ENCODE assay signal across 1 cellular context in genomic region chr1:27006683-27007082, GRCh38.
TF ChIP-seq lines count a peak whose summit lies in the region.

No MANE protein-coding gene starts in this region.

TF ChIP-seq in H1, 55 proteins besides CTCF, POLR2A, EP300 and RAD21:
- no peak for TF ChIP-seq HDAC6 (IDR thresholded peaks at IDR 0.05; ENCODE audit: low read depth, low read length)
- TF ChIP-seq, protein P1, sequence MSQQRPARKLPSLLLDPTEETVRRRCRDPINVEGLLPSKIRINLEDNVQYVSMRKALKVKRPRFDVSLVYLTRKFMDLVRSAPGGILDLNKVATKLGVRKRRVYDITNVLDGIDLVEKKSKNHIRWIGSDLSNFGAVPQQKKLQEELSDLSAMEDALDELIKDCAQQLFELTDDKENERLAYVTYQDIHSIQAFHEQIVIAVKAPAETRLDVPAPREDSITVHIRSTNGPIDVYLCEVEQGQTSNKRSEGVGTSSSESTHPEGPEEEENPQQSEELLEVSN (IDR thresholded peaks at IDR 0.05) = 0 out of 2 replicates have a peak, but pooled peaks have one; percentile 49
- peak; percentile 81 for TF ChIP-seq POLR2AphosphoS5 (IDR thresholded peaks at IDR 0.05; ENCODE audit: low read depth, low read length)
- TF ChIP-seq, protein P2, sequence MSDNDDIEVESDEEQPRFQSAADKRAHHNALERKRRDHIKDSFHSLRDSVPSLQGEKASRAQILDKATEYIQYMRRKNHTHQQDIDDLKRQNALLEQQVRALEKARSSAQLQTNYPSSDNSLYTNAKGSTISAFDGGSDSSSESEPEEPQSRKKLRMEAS (IDR thresholded peaks at IDR 0.05) = peak; percentile 91
- TF ChIP-seq TEAD4 (IDR thresholded peaks at IDR 0.05; ENCODE audit: low read depth, low read length) = no peak
- TF ChIP-seq, protein P3, sequence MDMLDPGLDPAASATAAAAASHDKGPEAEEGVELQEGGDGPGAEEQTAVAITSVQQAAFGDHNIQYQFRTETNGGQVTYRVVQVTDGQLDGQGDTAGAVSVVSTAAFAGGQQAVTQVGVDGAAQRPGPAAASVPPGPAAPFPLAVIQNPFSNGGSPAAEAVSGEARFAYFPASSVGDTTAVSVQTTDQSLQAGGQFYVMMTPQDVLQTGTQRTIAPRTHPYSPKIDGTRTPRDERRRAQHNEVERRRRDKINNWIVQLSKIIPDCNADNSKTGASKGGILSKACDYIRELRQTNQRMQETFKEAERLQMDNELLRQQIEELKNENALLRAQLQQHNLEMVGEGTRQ (IDR thresholded peaks at IDR 0.05; ENCODE audit: low read length) = no peak
- no peak for TF ChIP-seq KDM4A (IDR thresholded peaks at IDR 0.05; ENCODE audit: low read depth, low read length, severe bottlenecking)
- no peak for TF ChIP-seq CHD2 (IDR thresholded peaks at IDR 0.05; ENCODE audit: low read length)
- TF ChIP-seq CBX8 (IDR thresholded peaks at IDR 0.05; ENCODE audit: borderline replicate concordance, low read depth, low read length) = no peak
- TF ChIP-seq SIN3A (conservative IDR thresholded peaks at IDR 0.05 in 1 of 2, IDR thresholded peaks at IDR 0.05 in 1 of 2; ENCODE audit: low read depth in 1 of 2, low read length in 2 of 2) = 0 out of 4 replicates have a peak, but pooled peaks of 1 of the 2 experiments have one; percentile 4
- TF ChIP-seq TAF7 (optimal IDR thresholded peaks at IDR 0.05; ENCODE audit: borderline replicate concordance, low read depth, low read length) = no peak
- TF ChIP-seq TBP (IDR thresholded peaks at IDR 0.05; ENCODE audit: low read depth, low read length) = no peak
